8 cellular contexts compared by ENCODE assay signal in genomic region chr19:39506944-39507714, GRCh38. TPM values are rescaled to one million over a fixed set of nuclear protein-coding genes. Genes with fewer than 3 reads are reported as not detected.
DNase-seq lines count a peak whose midpoint lies in the region; ATAC-seq and TF ChIP-seq lines count a peak whose summit lies in the region.

No MANE protein-coding gene starts in this region.

- WGBS in upper lobe of left lung, 2 donors: 4 to 14% methylated on average over 6 to 47 of the region's 96 CpGs

- DNase-seq in ACHN (peak; percentile 70), NCI-H446 (lab: John Stamatoyannopoulos, UW) (peak; percentile 54 to 91), upper lobe of left lung (peak in 1 of 2 donors; percentile 88)
- peak; percentile 80 for DNase-seq in activated CD8-positive, alpha-beta memory T cell treated with anti-CD3 and anti-CD28 coated beads for 24 hours

- TF ChIP-seq POLR2A in GM18526 (IDR thresholded peaks at IDR 0.05; ENCODE audit: extremely low read depth, insufficient read length) (peak; percentile 19), upper lobe of left lung (IDR thresholded peaks at IDR 0.05) (no peak)

- H3K4me1 ChIP-seq in neuron (ENCODE audit: insufficient read depth, low read length): peaks cover 8% of the 10 kb centered on the region
- H3K4me1 ChIP-seq in upper lobe of left lung: peaks cover 2 to 19% (median 11%) of the 10 kb centered on the region in 4 donors

- TF ChIP-seq CTCF in upper lobe of left lung (IDR thresholded peaks at IDR 0.05): no peak

- H2AFZ ChIP-seq in neuron (ENCODE audit: low read depth, low read length): peak overlapping the region; percentile 81

- H3K9me3 ChIP-seq in neuron (ENCODE audit: low read length) (no peaks in the 10 kb centered on the region), upper lobe of left lung (no peaks in the 10 kb centered on the region)

- H3K4me3 ChIP-seq in neuron (ENCODE audit: low read length): peak overlapping the region; percentile 53
- peak overlapping the region in 3 of 4 donors; percentile 30 to 48 (median 32) for H3K4me3 ChIP-seq in upper lobe of left lung

- TF ChIP-seq EP300 in upper lobe of left lung (IDR thresholded peaks at IDR 0.05): no peak

- no peak overlapping the region for H3K27ac ChIP-seq in upper lobe of left lung

- H3K27me3 ChIP-seq in neuron (ENCODE audit: insufficient read depth, low read length) (peaks cover 6% of the 10 kb centered on the region), upper lobe of left lung (peaks cover 0 to 25% (median 12%) of the 10 kb centered on the region in 4 donors)

- ATAC-seq in esophagus mucosa: peak; percentile 43
- ATAC-seq in upper lobe of left lung (ENCODE audit: low FRiP score in 2 of 2): peak in 1 of 2 donors; percentile 45
- ATAC-seq in HG03045 (IDR thresholded peaks at IDR 0.05; ENCODE audit: unreplicated experiment): no peak

- in situ Hi-C loops in ACHN (cut with HindIII; ENCODE audit: low pct_ligation_motif_present, low pct_unique_long_range_greater_than_20kb, low sequenced_read_pairs): no loop called here

- H3K36me3 ChIP-seq in neuron (ENCODE audit: insufficient read depth, low read length) (no peaks in the 10 kb centered on the region), upper lobe of left lung (no peaks in the 10 kb centered on the region)

RNA-seq across cellular contexts. Expression of gene SELENOV, which starts 7.8 kb away (rescaled TPM):
- total RNA-seq in esophagus mucosa (not detected), upper lobe of left lung (not detected)

RNA-seq across cellular contexts. Expression of gene DLL3, which starts 8.4 kb away (rescaled TPM):
- total RNA-seq in esophagus mucosa (not detected), upper lobe of left lung (not detected)

RNA-seq across cellular contexts. Expression of gene EID2B, which starts 25.5 kb away (rescaled TPM):
- total RNA-seq in esophagus mucosa (0.20 TPM), upper lobe of left lung (1 to 10 TPM; 1.2 to 6.3 (median 2.4) TPM)

RNA-seq across cellular contexts. Expression of gene TIMM50, which starts 26.5 kb away (rescaled TPM):
- total RNA-seq in esophagus mucosa: 55.6 TPM
- total RNA-seq in upper lobe of left lung: 10 to 100 TPM; 47.8 to 80.9 (median 54.4) TPM

RNA-seq across cellular contexts. Expression of gene EID2, which starts 32.8 kb away (rescaled TPM):
- total RNA-seq in esophagus mucosa (6.7 TPM), upper lobe of left lung (10 to 100 TPM in 5 of 6 donors, 1 to 10 TPM in 1; 9.4 to 24.2 (median 16.2) TPM)
